25 cellular contexts compared by ENCODE assay signal in genomic region chr13:92188574-92188973, GRCh38.
A peak's percentile ranks its signal among the peaks of the same experiment; 100 is the strongest.
DNase-seq lines count a peak whose midpoint lies in the region; ATAC-seq, FAIRE-seq and TF ChIP-seq lines count a peak whose summit lies in the region.
"Had no signal": no experiment of that assay in that cellular context is flagged by ENCODE, and none has a peak within 500 bp of the region (broad histone marks: within the 10 kb centered on the region; RNA-seq: fewer than 3 reads in every experiment).

No MANE protein-coding gene starts in this region.

- H3K4me1 ChIP-seq in GM23338 (ENCODE audit: insufficient read depth) (no peaks in the 10 kb centered on the region), neuronal stem cell (ENCODE audit: control insufficient read depth in 2 of 2, insufficient read depth in 1 of 2, low read depth in 1 of 2, low read length in 2 of 2) (no peaks in the 10 kb centered on the region), small intestine (ENCODE audit: control insufficient read depth in 2 of 2, insufficient read depth in 1 of 2, low read depth in 1 of 2, low read length in 1 of 2) (no peaks in the 10 kb centered on the region)
- H3K4me1 ChIP-seq: BE2C; BLaER1 treated with 17β-estradiol and CSF1 and Interleukin-3, amounts not matched to agents 10 nM and 100 nM; HAP-1 had no signal

- no peak overlapping the region for H3K9ac ChIP-seq in neuronal stem cell (ENCODE audit: low read depth, low read length, poor library complexity)
- H3K9ac ChIP-seq: BLaER1 treated with 17β-estradiol and CSF1 and Interleukin-3, amounts not matched to agents 10 nM and 100 nM; GM23248 had no signal

- FAIRE-seq in A204.1 (lab: Jason Lieb, UNC) (peak; percentile 27), colon (lab: Jason Lieb, UNC) (peak; percentile 28), small intestine (lab: Jason Lieb, UNC) (no peak)
- FAIRE-seq: D721Med, GM12878, GM19239, H54 had no signal

- H3K4me2 ChIP-seq in GM23338, result no peak overlapping the region
- H3K4me2 ChIP-seq in neuronal stem cell (ENCODE audit: insufficient read depth, low read length, poor library complexity, severe bottlenecking), result no peak overlapping the region
- H3K4me2 ChIP-seq: BLaER1 treated with 17β-estradiol and CSF1 and Interleukin-3, amounts not matched to agents 10 nM and 100 nM had no signal

- H3K36me3 ChIP-seq in GM23338 (ENCODE audit: insufficient read depth) (no peaks in the 10 kb centered on the region), neuronal stem cell (replicated peaks in 1 of 2; ENCODE audit: control insufficient read depth in 2 of 2, insufficient read depth in 2 of 2, low read length in 2 of 2) (no peaks in the 10 kb centered on the region), small intestine (ENCODE audit: control insufficient read depth in 2 of 2, insufficient read depth in 2 of 2, low read length in 2 of 2) (no peaks in the 10 kb centered on the region)
- H3K36me3 ChIP-seq: BE2C; BLaER1 treated with 17β-estradiol and CSF1 and Interleukin-3, amounts not matched to agents 10 nM and 100 nM; HAP-1 had no signal

- H2AK5ac ChIP-seq in neuronal stem cell (ENCODE audit: low read depth, low read length), result no peak overlapping the region

- DNase-seq in GM23338 (ENCODE audit: low spot score), result no peak
- DNase-seq in neuronal stem cell (ENCODE audit: low spot score), result no peak
- DNase-seq in activated naive CD4-positive, alpha-beta T cell treated with anti-CD3 and anti-CD28 coated beads, Interleukin-2, amount 50 U/mL, for 16 hours, result no peak
- no peak for DNase-seq in NCI-H2227 treated with DMSO at 0.1 percent for 48 hours (lab: John Stamatoyannopoulos, UW)
- DNase-seq in small intestine, result no peak
- DNase-seq: 8988T; AML-193; BE2C; CD4-positive, alpha-beta T cell; CD8-positive, alpha-beta memory T cell; DMS 273 treated with DMSO at 0.1 percent for 48 hours; DMS79; EL; GDM1; GM23248; HFFc6 had no signal

- H3K4me1 Mint-ChIP-seq in GM23338, result no peaks in the 10 kb centered on the region
- H3K4me1 Mint-ChIP-seq: CD14-positive monocyte; CD8-positive, alpha-beta memory T cell had no signal

- no CpG with 5 or more reads among the region's 2 CpGs for WGBS in neuronal stem cell (ENCODE audit: extremely low coverage in 2 of 2, insufficient read length in 2 of 2, insufficient replicate concordance in 1 of 2), 2 donors
- WGBS in small intestine, 3 donors, result 80 to 91% (median 89%) methylated on average over 2 of the region's 2 CpGs

- H4K8ac ChIP-seq in neuronal stem cell (ENCODE audit: low read depth, low read length), result no peak overlapping the region

- H3K4me3 ChIP-seq in GM23338, result no peak overlapping the region
- H3K4me3 ChIP-seq in neuronal stem cell (ENCODE audit: low read length in 2 of 2), result no peak overlapping the region
- no peak overlapping the region for H3K4me3 ChIP-seq in small intestine (ENCODE audit: low read depth in 1 of 2, low read length in 2 of 2)
- H3K4me3 ChIP-seq: BLaER1 treated with 17β-estradiol and CSF1 and Interleukin-3, amounts not matched to agents 10 nM and 100 nM; GM12878; GM23248; HAP-1 had no signal

- no peak overlapping the region for H2BK12ac ChIP-seq in neuronal stem cell (ENCODE audit: low read length)

- H2BK120ac ChIP-seq in neuronal stem cell (ENCODE audit: low read depth, low read length), result no peak overlapping the region

- H3K79me1 ChIP-seq in neuronal stem cell (ENCODE audit: low read depth, low read length), result no peaks in the 10 kb centered on the region

- H3K27ac Mint-ChIP-seq in GM23338, result no peak overlapping the region
- H3K27ac Mint-ChIP-seq: CD14-positive monocyte; CD4-positive, alpha-beta T cell; CD8-positive, alpha-beta memory T cell; HFFc6 had no signal

- H3K23ac ChIP-seq in neuronal stem cell (ENCODE audit: low read depth, low read length, poor library complexity), result no peak overlapping the region

- no peak for ATAC-seq in GM23338
- ATAC-seq: GM12878 had no signal

- no peaks in the 10 kb centered on the region for H3F3A ChIP-seq in GM23338 (replicated peaks; ENCODE audit: low read depth)

- H3K9me2 ChIP-seq in GM23338 (ENCODE audit: insufficient read depth), result no peaks in the 10 kb centered on the region

- no peak overlapping the region for H3K4me3 Mint-ChIP-seq in GM23338
- H3K4me3 Mint-ChIP-seq: CD14-positive monocyte; CD4-positive, alpha-beta T cell; CD8-positive, alpha-beta memory T cell; HFFc6 had no signal

- H2BK5ac ChIP-seq in neuronal stem cell (ENCODE audit: low read length), result no peak overlapping the region

- H3K27me3 ChIP-seq in GM23338 (ENCODE audit: insufficient read depth), result no peaks in the 10 kb centered on the region
- no peaks in the 10 kb centered on the region for H3K27me3 ChIP-seq in neuronal stem cell (ENCODE audit: control insufficient read depth in 3 of 3, insufficient read depth in 3 of 3, low read depth in 1 of 3, low read length in 3 of 3)
- no peaks in the 10 kb centered on the region for H3K27me3 ChIP-seq in small intestine (ENCODE audit: control insufficient read depth in 2 of 2, insufficient read depth in 2 of 2, low read length in 2 of 2)
- H3K27me3 ChIP-seq: BLaER1 treated with 17β-estradiol and CSF1 and Interleukin-3, amounts not matched to agents 10 nM and 100 nM had no signal

- H3K27ac ChIP-seq in GM23338 (ENCODE audit: low read depth) (no peak overlapping the region), neuronal stem cell (replicated peaks; ENCODE audit: low read length) (no peak overlapping the region), small intestine (ENCODE audit: low read depth in 1 of 2, low read length in 1 of 2) (no peak overlapping the region)
- H3K27ac ChIP-seq: BLaER1 treated with 17β-estradiol and CSF1 and Interleukin-3, amounts not matched to agents 10 nM and 100 nM; GM23248 had no signal

- no peak overlapping the region for H3K14ac ChIP-seq in neuronal stem cell (ENCODE audit: low read length)

- H3K27me3 Mint-ChIP-seq in GM23338 (ENCODE audit: insufficient read depth, low read depth, poor library complexity), result no peaks in the 10 kb centered on the region
- H3K27me3 Mint-ChIP-seq: CD4-positive, alpha-beta T cell; CD8-positive, alpha-beta memory T cell had no signal

- H3K9me3 ChIP-seq in neuronal stem cell (replicated peaks in 1 of 2; ENCODE audit: control insufficient read depth in 2 of 2, insufficient read depth in 1 of 2, low read depth in 1 of 2, low read length in 2 of 2) (peaks cover 0 to 10% of the 10 kb centered on the region in 2 donors), small intestine (ENCODE audit: control insufficient read depth, low read depth) (no peaks in the 10 kb centered on the region)
- H3K9me3 ChIP-seq: BE2C, HAP-1 had no signal

- H2AFZ ChIP-seq in GM23338 (peak overlapping the region; percentile 24; the same call in 1 of the 2 replicates), neuronal stem cell (ENCODE audit: low read length) (peak overlapping the region; percentile 34)
- H2AFZ ChIP-seq: GM23248 had no signal

- H3K9me3 Mint-ChIP-seq in GM23338, result peaks cover 13% of the 10 kb centered on the region; the same call in 2 of the 3 replicates
- H3K9me3 Mint-ChIP-seq: CD4-positive, alpha-beta T cell; HFFc6 had no signal

- no peak overlapping the region for H2BK15ac ChIP-seq in neuronal stem cell (ENCODE audit: low read length)

- no peak overlapping the region for H3K4ac ChIP-seq in neuronal stem cell (ENCODE audit: low read length)

- no peak overlapping the region for H4K91ac ChIP-seq in neuronal stem cell (ENCODE audit: low read depth, low read length, poor library complexity)

- H3K18ac ChIP-seq in neuronal stem cell (ENCODE audit: low read length), result no peak overlapping the region

- H3K36me3 Mint-ChIP-seq in GM23338 (ENCODE audit: low read depth), result peaks cover 7% of the 10 kb centered on the region; the same call in 1 of the 3 replicates
- H3K36me3 Mint-ChIP-seq: CD14-positive monocyte; CD8-positive, alpha-beta memory T cell had no signal

- TF ChIP-seq CTCF in GM23338 (conservative IDR thresholded peaks at IDR 0.05; ENCODE audit: low read depth in 2 of 2), result no peak

- H4K20me1 ChIP-seq in GM23338 (replicated peaks; ENCODE audit: insufficient read depth), result no peaks in the 10 kb centered on the region
- H4K20me1 ChIP-seq: BLaER1 treated with 17β-estradiol and CSF1 and Interleukin-3, amounts not matched to agents 10 nM and 100 nM had no signal

- no peaks in the 10 kb centered on the region for H3K79me2 ChIP-seq in GM23338 (replicated peaks; ENCODE audit: insufficient read depth)

TF ChIP-seq in GM23338, 12 proteins besides CTCF, POLR2A, EP300 and RAD21 (continues in another document):
- TF ChIP-seq POLR2AphosphoS5 (IDR thresholded peaks at IDR 0.05; ENCODE audit: low read depth), result no peak
